In the genomic region with DNA sequence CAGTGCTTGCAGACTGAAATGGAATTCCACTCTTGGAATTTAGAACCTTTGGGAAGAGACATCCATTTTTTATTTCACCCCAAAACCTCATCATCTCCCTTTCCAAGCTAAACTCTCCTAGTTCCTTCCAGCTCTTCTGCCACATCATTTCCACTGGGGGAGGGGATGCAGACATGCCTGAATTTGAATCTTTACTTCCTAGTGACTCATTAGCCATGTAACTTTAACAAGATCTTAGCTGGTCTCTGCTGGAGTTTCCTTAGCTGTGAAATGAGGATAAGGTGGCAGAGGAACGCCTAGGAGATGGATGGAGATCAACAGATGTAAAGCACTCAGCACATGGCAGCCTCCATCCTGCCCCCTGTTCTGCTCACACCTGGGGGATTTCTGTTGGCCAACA, we compare ENCODE assay signal across 34 cellular contexts.
DNase-seq lines count a peak whose midpoint lies in the region; ATAC-seq, FAIRE-seq and TF ChIP-seq lines count a peak whose summit lies in the region.
"Had no signal": no experiment of that assay in that cellular context is flagged by ENCODE, and none has a peak within 500 bp of the region (broad histone marks: within the 10 kb centered on the region; RNA-seq: fewer than 3 reads in every experiment).

No MANE protein-coding gene starts in this region.

- H3K4me2 ChIP-seq in mesendoderm (ENCODE audit: low read length) = no peak overlapping the region

- no peak overlapping the region for H3K9ac ChIP-seq in mesendoderm (ENCODE audit: low read length)

- H3K4me3 ChIP-seq in AG09309 (ENCODE audit: control insufficient read depth, low read depth, low read length) = no peak overlapping the region
- H3K4me3 ChIP-seq in bronchial epithelial cell (ENCODE audit: low read depth, low read length) = no peak overlapping the region
- H3K4me3 ChIP-seq in mesendoderm (ENCODE audit: low read length) = no peak overlapping the region
- H3K4me3 ChIP-seq: esophagus squamous epithelium, GM12878, SK-N-MC, stomach, transverse colon had no signal

- TF ChIP-seq CTCF in AG09309 (IDR thresholded peaks at IDR 0.05; ENCODE audit: control insufficient read depth, insufficient read depth, low read depth, low read length, missing control alignments) (no peak), bronchial epithelial cell (IDR thresholded peaks at IDR 0.05; ENCODE audit: insufficient read depth, low read length, severe bottlenecking) (no peak)

- no peaks in the 10 kb centered on the region for H3K36me3 Mint-ChIP-seq in activated T-cell treated with anti-CD3 and anti-CD28 coated beads, Interleukin-2, amount 50 U/mL, for 72 hours (ENCODE audit: insufficient read depth in 2 of 2)
- H3K36me3 Mint-ChIP-seq: naive thymus-derived CD8-positive, alpha-beta T cell had no signal

- H2BK15ac ChIP-seq in mesendoderm (replicated peaks; ENCODE audit: low read depth) = no peak overlapping the region

- WGBS in mesendoderm (ENCODE audit: extremely low coverage, insufficient coverage, low lambda C conversion rate) = no CpG with 5 or more reads among the region's 1 CpG

- H3K27me3 ChIP-seq in bronchial epithelial cell (ENCODE audit: control insufficient read depth, insufficient read depth, low read length) = no peaks in the 10 kb centered on the region
- no peaks in the 10 kb centered on the region for H3K27me3 ChIP-seq in mesendoderm (ENCODE audit: insufficient read depth, low read length, poor library complexity)
- H3K27me3 ChIP-seq: esophagus squamous epithelium, transverse colon had no signal

- no peak overlapping the region for H3K18ac ChIP-seq in mesendoderm (ENCODE audit: low read length)

- H4K8ac ChIP-seq in mesendoderm (ENCODE audit: low read depth, low read length) = no peak overlapping the region

- H3K9me3 Mint-ChIP-seq in activated T-cell treated with anti-CD3 and anti-CD28 coated beads, Interleukin-2, amount 50 U/mL, for 72 hours = no peaks in the 10 kb centered on the region
- H3K9me3 Mint-ChIP-seq: dendritic cell treated with granulocyte-macrophage colony-stimulating factor and Interleukin-4, amounts not matched to agents 40 ng/mL and 50 ng/mL, for 4 days; endodermal cell; naive thymus-derived CD8-positive, alpha-beta T cell had no signal

- no peak overlapping the region for H3K4me3 Mint-ChIP-seq in activated T-cell treated with anti-CD3 and anti-CD28 coated beads, Interleukin-2, amount 50 U/mL, for 72 hours
- H3K4me3 Mint-ChIP-seq: dendritic cell treated with granulocyte-macrophage colony-stimulating factor and Interleukin-4, amounts not matched to agents 40 ng/mL and 50 ng/mL, for 4 days; endodermal cell; naive thymus-derived CD8-positive, alpha-beta T cell had no signal

- ATAC-seq in HG03135 (IDR thresholded peaks at IDR 0.05; ENCODE audit: unreplicated experiment) = no peak
- no peak for ATAC-seq in activated T-cell treated with anti-CD3 and anti-CD28 coated beads, Interleukin-2, amount 50 U/mL, for 72 hours (replicated peaks in 1 of 2)
- ATAC-seq: activated CD4-positive, CD25-positive, alpha-beta regulatory T cell treated with anti-CD3 and anti-CD28 coated beads, Interleukin-2, amount 50 U/mL, for 24 hours; GM12878; left ventricle myocardium superior; naive thymus-derived CD8-positive, alpha-beta T cell had no signal

- H3K27me3 Mint-ChIP-seq in activated T-cell treated with anti-CD3 and anti-CD28 coated beads, Interleukin-2, amount 50 U/mL, for 72 hours (ENCODE audit: low read depth) = peaks cover 12% of the 10 kb centered on the region
- H3K27me3 Mint-ChIP-seq: dendritic cell treated with granulocyte-macrophage colony-stimulating factor and Interleukin-4, amounts not matched to agents 40 ng/mL and 50 ng/mL, for 4 days had no signal

- no peak overlapping the region for H3K23ac ChIP-seq in mesendoderm (ENCODE audit: low read length)

- H3K4me1 ChIP-seq in mesendoderm (ENCODE audit: control insufficient read depth, low read depth, low read length) = peaks cover 12% of the 10 kb centered on the region
- H3K4me1 ChIP-seq: Caco-2, esophagus squamous epithelium, stomach, transverse colon had no signal

- H3K79me1 ChIP-seq in mesendoderm (ENCODE audit: low read length) = no peaks in the 10 kb centered on the region

- DNase-seq in AG09309 (ENCODE audit: low read depth) (peak; percentile 20), HS-5 (ENCODE audit: low read depth) (peak; percentile 44), bronchial epithelial cell (ENCODE audit: low read depth) (peak; percentile 81), mesendoderm (peak; percentile 52), amniotic stem cell (lab: John Stamatoyannopoulos, UW) (no peak), DMS 273 treated with DMSO at 0.1 percent for 48 hours (lab: John Stamatoyannopoulos, UW) (no peak)
- no peak for DNase-seq in activated T-cell treated with anti-CD3 and anti-CD28 coated beads, Interleukin-2, amount 50 U/mL, for 72 hours
- DNase-seq: activated CD4-positive, alpha-beta T cell treated with anti-CD3 and anti-CD28 coated beads, Interleukin-2, amount 50 U/mL, for 48 hours; activated CD8-positive, alpha-beta memory T cell treated with anti-CD3 and anti-CD28 coated beads, Interleukin-2, amount 50 U/mL, for 4 hours; activated naive CD4-positive, alpha-beta T cell treated with anti-CD3 and anti-CD28 coated beads, Interleukin-2, amount 50 U/mL, for 16 hours; amygdala; C1 segment of cervical spinal cord; Caco-2; caudate nucleus; DND-41; endodermal cell; esophagus squamous epithelium; GOT3; left ventricle myocardium superior; midbrain; naive thymus-derived CD8-positive, alpha-beta T cell; NCI-H1417; NCI-H2081; NCI-H2227 treated with DMSO at 0.1 percent for 48 hours; NCI-H69; nucleus accumbens; stomach; transverse colon had no signal

- peak; percentile 60 for FAIRE-seq in bronchial epithelial cell (lab: Jason Lieb, UNC)
- FAIRE-seq: GM12878, islet of Langerhans had no signal

- no peak overlapping the region for H3K27ac ChIP-seq in mesendoderm (ENCODE audit: low read depth, low read length)
- H3K27ac ChIP-seq: esophagus squamous epithelium, SK-N-MC, stomach, transverse colon had no signal

- H3K79me2 ChIP-seq in mesendoderm (ENCODE audit: control insufficient read depth, insufficient read depth, low read length) = no peaks in the 10 kb centered on the region

- no peak overlapping the region for H2AK5ac ChIP-seq in mesendoderm (ENCODE audit: low read length)

- H3K36me3 ChIP-seq in bronchial epithelial cell (ENCODE audit: control insufficient read depth, insufficient read depth, low read length) (no peaks in the 10 kb centered on the region), mesendoderm (ENCODE audit: control insufficient read depth, insufficient read depth, low read length) (no peaks in the 10 kb centered on the region)
- H3K36me3 ChIP-seq: esophagus squamous epithelium, stomach, transverse colon had no signal

- no peak overlapping the region for H3K27ac Mint-ChIP-seq in activated T-cell treated with anti-CD3 and anti-CD28 coated beads, Interleukin-2, amount 50 U/mL, for 72 hours
- H3K27ac Mint-ChIP-seq: dendritic cell treated with granulocyte-macrophage colony-stimulating factor and Interleukin-4, amounts not matched to agents 40 ng/mL and 50 ng/mL, for 4 days; endodermal cell; naive thymus-derived CD8-positive, alpha-beta T cell had no signal

- no peak overlapping the region for H4K5ac ChIP-seq in mesendoderm (ENCODE audit: low read length)

- no peak overlapping the region for H3K56ac ChIP-seq in mesendoderm (ENCODE audit: low read length)

- no peaks in the 10 kb centered on the region for H3K4me1 Mint-ChIP-seq in activated T-cell treated with anti-CD3 and anti-CD28 coated beads, Interleukin-2, amount 50 U/mL, for 72 hours (ENCODE audit: low read depth)

- no peak overlapping the region for H2BK5ac ChIP-seq in mesendoderm (ENCODE audit: low read length)

- no peak overlapping the region for H3K4ac ChIP-seq in mesendoderm (ENCODE audit: low read depth, low read length)

- no peak overlapping the region for H2BK120ac ChIP-seq in mesendoderm (ENCODE audit: low read depth, low read length)

Comparison
In these comparisons a context has a peak if more than half of its experiments do, and no peak if none do; other contexts are left out.
1. DNase-seq: peak in AG09309 (single experiment), HS-5 (single experiment), bronchial epithelial cell (single experiment) and mesendoderm (single experiment); none in activated T-cell treated with anti-CD3 and anti-CD28 coated beads, Interleukin-2, amount 50 U/mL, for 72 hours (0 of 2), amniotic stem cell (single experiment) and DMS 273 treated with DMSO at 0.1 percent for 48 hours (single experiment).